In genomic region chr19:46755077-46755852, GRCh38 we compare ENCODE assay signal across 1 cellular context.
TF ChIP-seq lines count a peak whose summit lies in the region.

No MANE protein-coding gene starts in this region.

TF ChIP-seq in HepG2, 621 proteins besides CTCF, POLR2A, EP300 and RAD21:
- TF ChIP-seq AGO2 (optimal IDR thresholded peaks at IDR 0.05; ENCODE audit: low read depth, low read length) = peak; percentile 64
- no peak for TF ChIP-seq DZIP1 (CRISPR knock-in tag; IDR thresholded peaks at IDR 0.05)
- TF ChIP-seq TSC22D2 (CRISPR knock-in tag; IDR thresholded peaks at IDR 0.05; ENCODE audit: borderline replicate concordance) = no peak
- no peak for TF ChIP-seq STAT5B (CRISPR knock-in tag; IDR thresholded peaks at IDR 0.05)
- no peak for TF ChIP-seq LRRFIP1 (CRISPR knock-in tag; conservative IDR thresholded peaks at IDR 0.05)
- no peak for TF ChIP-seq TIGD3 (CRISPR knock-in tag; IDR thresholded peaks at IDR 0.05; ENCODE audit: borderline replicate concordance)
- TF ChIP-seq ZNF749 (CRISPR knock-in tag; IDR thresholded peaks at IDR 0.05; ENCODE audit: borderline replicate concordance) = no peak
TF ChIP-seq in HepG2: peak in this region for 1.
